ENCODE assay signal across 1 cellular context in the genomic region with DNA sequence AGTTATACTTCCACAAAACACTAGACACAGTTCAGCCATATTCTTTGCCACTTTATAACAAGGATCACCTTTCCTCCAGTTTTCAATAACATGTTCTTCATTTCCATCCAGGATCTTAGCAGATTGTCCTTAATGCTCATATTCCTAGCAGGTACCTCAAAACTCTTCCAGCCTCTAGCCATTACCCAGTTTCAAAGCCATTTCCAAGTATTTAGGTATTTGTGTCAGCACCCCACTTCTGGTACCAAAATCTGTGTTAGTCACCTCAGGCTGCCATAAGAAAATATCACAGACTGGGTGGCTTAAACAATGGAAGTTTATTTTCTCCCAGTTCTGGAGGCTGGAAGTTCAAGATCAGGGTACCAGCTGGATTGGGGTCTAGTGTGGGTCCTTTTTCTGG.
TF ChIP-seq lines count a peak whose summit lies in the region.

No MANE protein-coding gene starts in this region.

TF ChIP-seq in K562, 482 proteins besides CTCF, POLR2A, EP300 and RAD21 (continued from another document):
- TF ChIP-seq, protein P1, sequence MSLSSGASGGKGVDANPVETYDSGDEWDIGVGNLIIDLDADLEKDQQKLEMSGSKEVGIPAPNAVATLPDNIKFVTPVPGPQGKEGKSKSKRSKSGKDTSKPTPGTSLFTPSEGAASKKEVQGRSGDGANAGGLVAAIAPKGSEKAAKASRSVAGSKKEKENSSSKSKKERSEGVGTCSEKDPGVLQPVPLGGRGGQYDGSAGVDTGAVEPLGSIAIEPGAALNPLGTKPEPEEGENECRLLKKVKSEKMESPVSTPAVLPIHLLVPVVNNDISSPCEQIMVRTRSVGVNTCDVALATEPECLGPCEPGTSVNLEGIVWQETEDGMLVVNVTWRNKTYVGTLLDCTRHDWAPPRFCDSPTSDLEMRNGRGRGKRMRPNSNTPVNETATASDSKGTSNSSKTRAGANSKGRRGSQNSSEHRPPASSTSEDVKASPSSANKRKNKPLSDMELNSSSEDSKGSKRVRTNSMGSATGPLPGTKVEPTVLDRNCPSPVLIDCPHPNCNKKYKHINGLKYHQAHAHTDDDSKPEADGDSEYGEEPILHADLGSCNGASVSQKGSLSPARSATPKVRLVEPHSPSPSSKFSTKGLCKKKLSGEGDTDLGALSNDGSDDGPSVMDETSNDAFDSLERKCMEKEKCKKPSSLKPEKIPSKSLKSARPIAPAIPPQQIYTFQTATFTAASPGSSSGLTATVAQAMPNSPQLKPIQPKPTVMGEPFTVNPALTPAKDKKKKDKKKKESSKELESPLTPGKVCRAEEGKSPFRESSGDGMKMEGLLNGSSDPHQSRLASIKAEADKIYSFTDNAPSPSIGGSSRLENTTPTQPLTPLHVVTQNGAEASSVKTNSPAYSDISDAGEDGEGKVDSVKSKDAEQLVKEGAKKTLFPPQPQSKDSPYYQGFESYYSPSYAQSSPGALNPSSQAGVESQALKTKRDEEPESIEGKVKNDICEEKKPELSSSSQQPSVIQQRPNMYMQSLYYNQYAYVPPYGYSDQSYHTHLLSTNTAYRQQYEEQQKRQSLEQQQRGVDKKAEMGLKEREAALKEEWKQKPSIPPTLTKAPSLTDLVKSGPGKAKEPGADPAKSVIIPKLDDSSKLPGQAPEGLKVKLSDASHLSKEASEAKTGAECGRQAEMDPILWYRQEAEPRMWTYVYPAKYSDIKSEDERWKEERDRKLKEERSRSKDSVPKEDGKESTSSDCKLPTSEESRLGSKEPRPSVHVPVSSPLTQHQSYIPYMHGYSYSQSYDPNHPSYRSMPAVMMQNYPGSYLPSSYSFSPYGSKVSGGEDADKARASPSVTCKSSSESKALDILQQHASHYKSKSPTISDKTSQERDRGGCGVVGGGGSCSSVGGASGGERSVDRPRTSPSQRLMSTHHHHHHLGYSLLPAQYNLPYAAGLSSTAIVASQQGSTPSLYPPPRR (CRISPR knock-in tag; IDR thresholded peaks at IDR 0.05; ENCODE audit: borderline replicate concordance), result no peak
- no peak for TF ChIP-seq BMI1 (IDR thresholded peaks at IDR 0.05; ENCODE audit: low read length)
- no peak for TF ChIP-seq SRSF9 (IDR thresholded peaks at IDR 0.05; ENCODE audit: borderline replicate concordance, low read depth, low read length)
- TF ChIP-seq TARDBP (IDR thresholded peaks at IDR 0.05), result no peak
- no peak for TF ChIP-seq CREM (IDR thresholded peaks at IDR 0.05; ENCODE audit: low read depth)
- TF ChIP-seq, protein P2, sequence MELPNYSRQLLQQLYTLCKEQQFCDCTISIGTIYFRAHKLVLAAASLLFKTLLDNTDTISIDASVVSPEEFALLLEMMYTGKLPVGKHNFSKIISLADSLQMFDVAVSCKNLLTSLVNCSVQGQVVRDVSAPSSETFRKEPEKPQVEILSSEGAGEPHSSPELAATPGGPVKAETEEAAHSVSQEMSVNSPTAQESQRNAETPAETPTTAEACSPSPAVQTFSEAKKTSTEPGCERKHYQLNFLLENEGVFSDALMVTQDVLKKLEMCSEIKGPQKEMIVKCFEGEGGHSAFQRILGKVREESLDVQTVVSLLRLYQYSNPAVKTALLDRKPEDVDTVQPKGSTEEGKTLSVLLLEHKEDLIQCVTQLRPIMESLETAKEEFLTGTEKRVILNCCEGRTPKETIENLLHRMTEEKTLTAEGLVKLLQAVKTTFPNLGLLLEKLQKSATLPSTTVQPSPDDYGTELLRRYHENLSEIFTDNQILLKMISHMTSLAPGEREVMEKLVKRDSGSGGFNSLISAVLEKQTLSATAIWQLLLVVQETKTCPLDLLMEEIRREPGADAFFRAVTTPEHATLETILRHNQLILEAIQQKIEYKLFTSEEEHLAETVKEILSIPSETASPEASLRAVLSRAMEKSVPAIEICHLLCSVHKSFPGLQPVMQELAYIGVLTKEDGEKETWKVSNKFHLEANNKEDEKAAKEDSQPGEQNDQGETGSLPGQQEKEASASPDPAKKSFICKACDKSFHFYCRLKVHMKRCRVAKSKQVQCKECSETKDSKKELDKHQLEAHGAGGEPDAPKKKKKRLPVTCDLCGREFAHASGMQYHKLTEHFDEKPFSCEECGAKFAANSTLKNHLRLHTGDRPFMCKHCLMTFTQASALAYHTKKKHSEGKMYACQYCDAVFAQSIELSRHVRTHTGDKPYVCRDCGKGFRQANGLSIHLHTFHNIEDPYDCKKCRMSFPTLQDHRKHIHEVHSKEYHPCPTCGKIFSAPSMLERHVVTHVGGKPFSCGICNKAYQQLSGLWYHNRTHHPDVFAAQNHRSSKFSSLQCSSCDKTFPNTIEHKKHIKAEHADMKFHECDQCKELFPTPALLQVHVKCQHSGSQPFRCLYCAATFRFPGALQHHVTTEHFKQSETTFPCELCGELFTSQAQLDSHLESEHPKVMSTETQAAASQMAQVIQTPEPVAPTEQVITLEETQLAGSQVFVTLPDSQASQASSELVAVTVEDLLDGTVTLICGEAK (IDR thresholded peaks at IDR 0.05), result no peak
- TF ChIP-seq, protein P2 (CRISPR knock-in tag; IDR thresholded peaks at IDR 0.05), result no peak
- TF ChIP-seq RBM34 (IDR thresholded peaks at IDR 0.05; ENCODE audit: borderline replicate concordance, insufficient read depth, low read length), result no peak
- TF ChIP-seq, protein P3, sequence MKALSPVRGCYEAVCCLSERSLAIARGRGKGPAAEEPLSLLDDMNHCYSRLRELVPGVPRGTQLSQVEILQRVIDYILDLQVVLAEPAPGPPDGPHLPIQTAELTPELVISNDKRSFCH (CRISPR knock-in tag; IDR thresholded peaks at IDR 0.05), result no peak
- TF ChIP-seq, protein P3 (tag; IDR thresholded peaks at IDR 0.05), result no peak
